Comparison of ENCODE assay signal across 7 cellular contexts in genomic region chr5:115069087-115069968, GRCh38.
DNase-seq lines count a peak whose midpoint lies in the region; ATAC-seq and TF ChIP-seq lines count a peak whose summit lies in the region.

No MANE protein-coding gene starts in this region.

- no peak overlapping the region for H2AFZ ChIP-seq in mesenchymal stem cell (ENCODE audit: low read depth, low read length)

- no peak overlapping the region for H2BK12ac ChIP-seq in mesenchymal stem cell (ENCODE audit: low read length in 2 of 2)

- H3K4ac ChIP-seq in mesenchymal stem cell (ENCODE audit: low read depth in 1 of 2, low read length in 2 of 2) = no peak overlapping the region

- H2BK15ac ChIP-seq in mesenchymal stem cell (ENCODE audit: low read depth, poor library complexity, severe bottlenecking) = no peak overlapping the region

- no peak overlapping the region for H2AK5ac ChIP-seq in mesenchymal stem cell (ENCODE audit: low read length, severe bottlenecking)

- H2BK120ac ChIP-seq in mesenchymal stem cell (ENCODE audit: low read depth, low read length) = no peak overlapping the region

- H3K4me1 ChIP-seq in mesenchymal stem cell (ENCODE audit: control insufficient read depth, insufficient read depth, low read depth, low read length) = no peaks in the 10 kb centered on the region
- H3K4me1 ChIP-seq in ovary (ENCODE audit: insufficient read depth) = no peaks in the 10 kb centered on the region

- H3K36me3 ChIP-seq in mesenchymal stem cell (ENCODE audit: control insufficient read depth in 1 of 2, insufficient read depth in 2 of 2, low read depth in 1 of 2, low read length in 2 of 2) (no peaks in the 10 kb centered on the region), ovary (no peaks in the 10 kb centered on the region)

- H3K79me1 ChIP-seq in mesenchymal stem cell (replicated peaks; ENCODE audit: low read length, poor library complexity, severe bottlenecking) = no peaks in the 10 kb centered on the region

- peak; percentile 82 for TF ChIP-seq CTCF in choroid plexus epithelial cell (conservative IDR thresholded peaks at IDR 0.05; ENCODE audit: low read depth, low read length)
- no peak for TF ChIP-seq CTCF in ovary (IDR thresholded peaks at IDR 0.05)

- TF ChIP-seq POLR2A in ovary (IDR thresholded peaks at IDR 0.05) = no peak

- no peak overlapping the region for H3K14ac ChIP-seq in mesenchymal stem cell (ENCODE audit: low read length in 2 of 2)

- H3K18ac ChIP-seq in mesenchymal stem cell (ENCODE audit: low read depth in 1 of 2, low read length in 2 of 2) = no peak overlapping the region

- peak; percentile 59 for ATAC-seq in GM18907 (IDR thresholded peaks at IDR 0.05; ENCODE audit: unreplicated experiment)
- ATAC-seq in HG03159 (IDR thresholded peaks at IDR 0.05; ENCODE audit: unreplicated experiment) = peak; percentile 38

- no peak overlapping the region for H3K23ac ChIP-seq in mesenchymal stem cell (ENCODE audit: low read length in 2 of 2)

- H3K4me2 ChIP-seq in mesenchymal stem cell (ENCODE audit: low read length, poor library complexity, severe bottlenecking) = no peak overlapping the region

- H2BK5ac ChIP-seq in mesenchymal stem cell (ENCODE audit: low read depth, low read length, poor library complexity, severe bottlenecking) = no peak overlapping the region

- peak; percentile 13 for DNase-seq in DMS79 (lab: John Stamatoyannopoulos, UW)
- DNase-seq in NOMO-1 treated with DMSO at 0.1 percent for 48 hours (lab: John Stamatoyannopoulos, UW; ENCODE audit: unreplicated experiment) = peak; percentile 41
- peak; percentile 77 for DNase-seq in choroid plexus epithelial cell (ENCODE audit: low read depth)
- peak; percentile 64 for DNase-seq in mesenchymal stem cell
- no peak for DNase-seq in ovary

- TF ChIP-seq EP300 in ovary (IDR thresholded peaks at IDR 0.05) = no peak

- H3K4me3 ChIP-seq in choroid plexus epithelial cell (ENCODE audit: low read depth, low read length) (no peak overlapping the region), mesenchymal stem cell (ENCODE audit: insufficient read depth in 1 of 2, low read depth in 1 of 2, low read length in 2 of 2) (no peak overlapping the region), ovary (no peak overlapping the region)

- H3K9me3 ChIP-seq in mesenchymal stem cell (ENCODE audit: control insufficient read depth, low read length) = no peaks in the 10 kb centered on the region
- no peaks in the 10 kb centered on the region for H3K9me3 ChIP-seq in ovary

- H3K27ac ChIP-seq in mesenchymal stem cell (ENCODE audit: low read length, poor library complexity, severe bottlenecking) (no peak overlapping the region), ovary (no peak overlapping the region)

- H4K8ac ChIP-seq in mesenchymal stem cell (ENCODE audit: low read length) = no peak overlapping the region

- H3K27me3 ChIP-seq in mesenchymal stem cell (ENCODE audit: control insufficient read depth in 1 of 2, insufficient read depth in 1 of 2, low read length in 2 of 2) = peaks cover 6 to 18% of the 10 kb centered on the region in 2 experiments
- H3K27me3 ChIP-seq in ovary = no peaks in the 10 kb centered on the region

- intact Hi-C loops in ovary (cut with DNase I) = no loop called here

- 20% methylated on average over 1 of the region's 3 CpGs for WGBS in mesenchymal stem cell
- WGBS in ovary, 3 donors = 60 to 63% (median 62%) methylated on average over 3 of the region's 3 CpGs

- no peak overlapping the region for H4K91ac ChIP-seq in mesenchymal stem cell (ENCODE audit: low read length)

- H3K9ac ChIP-seq in mesenchymal stem cell (ENCODE audit: low read length) = no peak overlapping the region

Comparison
In these comparisons a context has a peak if more than half of its experiments do, and no peak if none do; other contexts are left out.
1. DNase-seq: peak in DMS79 (single experiment), NOMO-1 treated with DMSO at 0.1 percent for 48 hours (single experiment), choroid plexus epithelial cell (single experiment) and mesenchymal stem cell (single experiment); none in ovary (0 of 5).